ENCODE assay signal across 1 cellular context in genomic region chr1:160748182-160748876, GRCh38.
TF ChIP-seq lines count a peak whose summit lies in the region.

No MANE protein-coding gene starts in this region.

TF ChIP-seq in GM12878, 131 proteins besides CTCF, POLR2A, EP300 and RAD21:
- 0 out of 2 replicates have a peak, but pooled peaks have one; percentile 31 for TF ChIP-seq RAD51 (IDR thresholded peaks at IDR 0.05)
- TF ChIP-seq PML (IDR thresholded peaks at IDR 0.05; ENCODE audit: low read length): 0 out of 2 replicates have a peak, but pooled peaks have one; percentile 16
- no peak for TF ChIP-seq MTA2 (IDR thresholded peaks at IDR 0.05; ENCODE audit: low read depth)
